ENCODE assay signal across 16 cellular contexts in genomic region chr20:48075591-48076174, GRCh38.
DNase-seq lines count a peak whose midpoint lies in the region; ATAC-seq and TF ChIP-seq lines count a peak whose summit lies in the region.
"Had no signal": no experiment of that assay in that cellular context is flagged by ENCODE, and none has a peak within 500 bp of the region (broad histone marks: within the 10 kb centered on the region; RNA-seq: fewer than 3 reads in every experiment).

No MANE protein-coding gene starts in this region.

- H3K79me2 ChIP-seq in mammary epithelial cell (ENCODE audit: insufficient read depth, low read length) (no peaks in the 10 kb centered on the region), trophoblast cell (ENCODE audit: control insufficient read depth, insufficient read depth, low read length, poor library complexity) (no peaks in the 10 kb centered on the region)

- no peaks in the 10 kb centered on the region for H3K27me3 Mint-ChIP-seq in MCF 10A (ENCODE audit: insufficient read depth, unreplicated experiment)
- H3K27me3 Mint-ChIP-seq in T-helper 2 cell treated with Interferon-gamma antibody and Interleukin-4, amounts not matched to agents 5 μg/mL and 100 μg/mL, for 36 hours (ENCODE audit: low read depth): peaks cover 2% of the 10 kb centered on the region

- H4K91ac ChIP-seq in trophoblast cell (ENCODE audit: low read depth, low read length): no peak overlapping the region

- no peak overlapping the region for H2BK12ac ChIP-seq in trophoblast cell (ENCODE audit: low read length)

- H3K4me3 Mint-ChIP-seq in MCF 10A (ENCODE audit: unreplicated experiment): no peak overlapping the region
- H3K4me3 Mint-ChIP-seq in T-helper 2 cell treated with Interferon-gamma antibody and Interleukin-4, amounts not matched to agents 5 μg/mL and 100 μg/mL, for 36 hours: no peak overlapping the region
- H3K4me3 Mint-ChIP-seq: H9 had no signal

- no peak overlapping the region for H2AK5ac ChIP-seq in trophoblast cell (ENCODE audit: low read length)

- CTCF ChIA-PET in MCF 10A (lab: Yijun Ruan, JAX) (interaction anchor here (0.6 to 1.3 kb wide), 3 partner anchors 23 to 545 kb away, joined by 3 to 4 read pairs (median 3); no protein-coding TSS in a partner anchor), mammary epithelial cell (lab: Charles Lee; ENCODE audit: low non-redundant PET) (no interaction called here)

- intact Hi-C loops in MCF 10A (cut with micrococcal nuclease) (no loop called here), mammary epithelial cell (cut with micrococcal nuclease) (no loop called here)

- H2AFZ ChIP-seq in mammary epithelial cell (ENCODE audit: low read depth, low read length) (no peak overlapping the region), trophoblast cell (ENCODE audit: insufficient read depth, low read length, poor library complexity) (no peak overlapping the region)

- dilution Hi-C loops in mammary epithelial cell (cut with HindIII; ENCODE audit: low sequenced_read_pairs): no loop called here

- DNase-seq in MCF 10A (ENCODE audit: unreplicated experiment): peak; percentile 58
- no peak for DNase-seq in mammary epithelial cell
- peak; percentile 76 for DNase-seq in NCI-H2171 treated with DMSO at 0.1 percent for 48 hours (lab: John Stamatoyannopoulos, UW)
- DNase-seq in trophoblast cell: no peak
- no peak for DNase-seq in stimulated activated CD8-positive, alpha-beta memory T cell treated with anti-CD3 and anti-CD28 coated beads, Interleukin-4, amount 100 ng/mL, for 48 hours
- DNase-seq in T-helper 2 cell treated with Interferon-gamma antibody and Interleukin-4, amounts not matched to agents 5 μg/mL and 100 μg/mL, for 36 hours (ENCODE audit: low spot score): no peak
- DNase-seq: COR-L47, H9, IMR-90, Karpas-422, NCI-H1417 treated with DMSO at 0.1 percent for 48 hours, NCI-H2029 treated with DMSO at 0.1 percent for 48 hours, NCI-H510A treated with DMSO at 0.1 percent for 48 hours, NCI-H82, SHP77 had no signal

- no peak overlapping the region for H3K9ac ChIP-seq in mammary epithelial cell (ENCODE audit: insufficient read depth, low read length)
- no peak overlapping the region for H3K9ac ChIP-seq in trophoblast cell (ENCODE audit: low read length)

- H3K36me3 Mint-ChIP-seq in MCF 10A (ENCODE audit: insufficient read depth, unreplicated experiment): no peaks in the 10 kb centered on the region
- H3K36me3 Mint-ChIP-seq in T-helper 2 cell treated with Interferon-gamma antibody and Interleukin-4, amounts not matched to agents 5 μg/mL and 100 μg/mL, for 36 hours (ENCODE audit: low read depth): no peaks in the 10 kb centered on the region

- BruUV-seq in MCF 10A (replicated peaks; lab: Mats Ljungman, UMichigan) (no TSS peak), mammary epithelial cell (replicated peaks; lab: Mats Ljungman, UMichigan) (no TSS peak)

- no peak; the same call in 2 of the 3 replicates for ATAC-seq in SK-N-SH treated with all-trans-retinoic acid at 6 μM for 48 hours

- H3K36me3 ChIP-seq in mammary epithelial cell (ENCODE audit: insufficient read depth, low read length): no peaks in the 10 kb centered on the region
- H3K36me3 ChIP-seq in trophoblast cell (ENCODE audit: control insufficient read depth in 1 of 2, insufficient read depth in 2 of 2, low read length in 2 of 2): no peaks in the 10 kb centered on the region

- POLR2A ChIA-PET in MCF 10A (lab: Yijun Ruan, JAX): interaction anchor here (0.5 to 2.2 kb wide), 14 partner anchors 9 to 545 kb away, joined by 3 to 15 read pairs (median 4); no protein-coding TSS in a partner anchor

- no peak overlapping the region for H3K18ac ChIP-seq in trophoblast cell (ENCODE audit: low read length)

- no peaks in the 10 kb centered on the region for H3K79me1 ChIP-seq in trophoblast cell (ENCODE audit: low read length)

- H4K20me1 ChIP-seq in mammary epithelial cell (ENCODE audit: insufficient read depth, low read length): no peaks in the 10 kb centered on the region

- 71% methylated on average over 5 of the region's 7 CpGs for WGBS in mammary epithelial cell (ENCODE audit: low coverage, missing lambda C conversion rate)
- WGBS in trophoblast cell (ENCODE audit: extremely low coverage, insufficient coverage, insufficient read length): no CpG with 5 or more reads among the region's 7 CpGs

- H3K4me1 ChIP-seq in mammary epithelial cell (ENCODE audit: insufficient read depth, low read length) (no peaks in the 10 kb centered on the region), trophoblast cell (ENCODE audit: control insufficient read depth in 1 of 2, insufficient read depth in 2 of 2, low read length in 2 of 2) (no peaks in the 10 kb centered on the region)

- no peak overlapping the region for H3K14ac ChIP-seq in trophoblast cell (ENCODE audit: low read length)

- H3K4ac ChIP-seq in trophoblast cell (ENCODE audit: low read depth, low read length): no peak overlapping the region

- H3K27ac ChIP-seq in mammary epithelial cell (ENCODE audit: insufficient read depth, low read depth, low read length) (no peak overlapping the region), trophoblast cell (ENCODE audit: low read depth, low read length) (no peak overlapping the region)

- H3K4me3 ChIP-seq in mammary epithelial cell (replicated peaks in 1 of 3; ENCODE audit: insufficient read depth in 1 of 3, low read depth in 2 of 3, low read length in 3 of 3) (no peak overlapping the region), trophoblast cell (ENCODE audit: low read depth, low read length) (no peak overlapping the region)

- peaks cover 26% of the 10 kb centered on the region for H3K4me1 Mint-ChIP-seq in MCF 10A (ENCODE audit: insufficient read depth, unreplicated experiment)
- no peaks in the 10 kb centered on the region for H3K4me1 Mint-ChIP-seq in T-helper 2 cell treated with Interferon-gamma antibody and Interleukin-4, amounts not matched to agents 5 μg/mL and 100 μg/mL, for 36 hours (ENCODE audit: low read depth)
- H3K4me1 Mint-ChIP-seq: H9 had no signal

- no peak overlapping the region for H4K8ac ChIP-seq in trophoblast cell (ENCODE audit: low read depth, low read length)

- in situ Hi-C loops in mammary epithelial cell (cut with MboI; ENCODE audit: low sequenced_read_pairs in 2 of 2): no loop called here

- H3K27ac Mint-ChIP-seq in MCF 10A (ENCODE audit: low read depth, unreplicated experiment): no peak overlapping the region
- H3K27ac Mint-ChIP-seq in T-helper 2 cell treated with Interferon-gamma antibody and Interleukin-4, amounts not matched to agents 5 μg/mL and 100 μg/mL, for 36 hours: no peak overlapping the region
- H3K27ac Mint-ChIP-seq: H9 had no signal

- no peak overlapping the region for H2BK120ac ChIP-seq in trophoblast cell (ENCODE audit: insufficient read depth, low read length, poor library complexity)

- H3K4me2 ChIP-seq in mammary epithelial cell (ENCODE audit: insufficient read depth, low read depth, low read length) (no peak overlapping the region), trophoblast cell (ENCODE audit: low read length) (no peak overlapping the region)

- no peak overlapping the region for H4K12ac ChIP-seq in trophoblast cell (ENCODE audit: low read depth, low read length)

- H3K9me3 Mint-ChIP-seq in MCF 10A (ENCODE audit: unreplicated experiment): no peaks in the 10 kb centered on the region
- no peaks in the 10 kb centered on the region for H3K9me3 Mint-ChIP-seq in T-helper 2 cell treated with Interferon-gamma antibody and Interleukin-4, amounts not matched to agents 5 μg/mL and 100 μg/mL, for 36 hours
- H3K9me3 Mint-ChIP-seq: H9 had no signal

- H3K9me3 ChIP-seq in mammary epithelial cell (replicated peaks; ENCODE audit: insufficient read depth, low read length) (no peaks in the 10 kb centered on the region), trophoblast cell (ENCODE audit: insufficient read depth, low read depth, low read length) (no peaks in the 10 kb centered on the region)

- TF ChIP-seq CTCF in MCF 10A (IDR thresholded peaks at IDR 0.05; ENCODE audit: unreplicated experiment): no peak
- no peak for TF ChIP-seq CTCF in mammary epithelial cell (conservative IDR thresholded peaks at IDR 0.05 in 1 of 2, IDR thresholded peaks at IDR 0.05 in 1 of 2; ENCODE audit: extremely low read depth in 1 of 2, insufficient read depth in 1 of 2, low read depth in 1 of 2, low read length in 2 of 2)

- H3K23ac ChIP-seq in trophoblast cell (ENCODE audit: low read length): no peak overlapping the region

- H3K27me3 ChIP-seq in mammary epithelial cell (ENCODE audit: insufficient read depth, low read length) (no peaks in the 10 kb centered on the region), trophoblast cell (ENCODE audit: insufficient read depth, low read length) (no peaks in the 10 kb centered on the region)

- H2BK5ac ChIP-seq in trophoblast cell (ENCODE audit: low read depth, low read length, poor library complexity): no peak overlapping the region

TF ChIP-seq in SK-N-SH treated with all-trans-retinoic acid at 6 μM for 48 hours, 23 proteins besides CTCF, POLR2A, EP300 and RAD21 (continues in another document):
- TF ChIP-seq ZNF70 (CRISPR knock-in tag; IDR thresholded peaks at IDR 0.05): no peak
- TF ChIP-seq ZFP3 (CRISPR knock-in tag; IDR thresholded peaks at IDR 0.05): no peak
- TF ChIP-seq SNAI2 (CRISPR knock-in tag; IDR thresholded peaks at IDR 0.05): 0 out of 2 replicates have a peak, but pooled peaks have one; percentile 36
- TF ChIP-seq RARB (CRISPR knock-in tag; IDR thresholded peaks at IDR 0.05): no peak
- no peak for TF ChIP-seq PPARA (CRISPR knock-in tag; IDR thresholded peaks at IDR 0.05; ENCODE audit: borderline replicate concordance)
- TF ChIP-seq ZNF565 (CRISPR knock-in tag; conservative IDR thresholded peaks at IDR 0.05; ENCODE audit: low read depth): no peak
- TF ChIP-seq TSHZ2 (CRISPR knock-in tag; IDR thresholded peaks at IDR 0.05): no peak

Comparison
In these comparisons a context has a peak if more than half of its experiments do, and no peak if none do; other contexts are left out.
1. DNase-seq: peak in MCF 10A (single experiment) and NCI-H2171 treated with DMSO at 0.1 percent for 48 hours (single experiment); none in mammary epithelial cell (single experiment), trophoblast cell (0 of 2), stimulated activated CD8-positive, alpha-beta memory T cell treated with anti-CD3 and anti-CD28 coated beads, Interleukin-4, amount 100 ng/mL, for 48 hours (single experiment) and T-helper 2 cell treated with Interferon-gamma antibody and Interleukin-4, amounts not matched to agents 5 μg/mL and 100 μg/mL, for 36 hours (single experiment).